In the genomic region with DNA sequence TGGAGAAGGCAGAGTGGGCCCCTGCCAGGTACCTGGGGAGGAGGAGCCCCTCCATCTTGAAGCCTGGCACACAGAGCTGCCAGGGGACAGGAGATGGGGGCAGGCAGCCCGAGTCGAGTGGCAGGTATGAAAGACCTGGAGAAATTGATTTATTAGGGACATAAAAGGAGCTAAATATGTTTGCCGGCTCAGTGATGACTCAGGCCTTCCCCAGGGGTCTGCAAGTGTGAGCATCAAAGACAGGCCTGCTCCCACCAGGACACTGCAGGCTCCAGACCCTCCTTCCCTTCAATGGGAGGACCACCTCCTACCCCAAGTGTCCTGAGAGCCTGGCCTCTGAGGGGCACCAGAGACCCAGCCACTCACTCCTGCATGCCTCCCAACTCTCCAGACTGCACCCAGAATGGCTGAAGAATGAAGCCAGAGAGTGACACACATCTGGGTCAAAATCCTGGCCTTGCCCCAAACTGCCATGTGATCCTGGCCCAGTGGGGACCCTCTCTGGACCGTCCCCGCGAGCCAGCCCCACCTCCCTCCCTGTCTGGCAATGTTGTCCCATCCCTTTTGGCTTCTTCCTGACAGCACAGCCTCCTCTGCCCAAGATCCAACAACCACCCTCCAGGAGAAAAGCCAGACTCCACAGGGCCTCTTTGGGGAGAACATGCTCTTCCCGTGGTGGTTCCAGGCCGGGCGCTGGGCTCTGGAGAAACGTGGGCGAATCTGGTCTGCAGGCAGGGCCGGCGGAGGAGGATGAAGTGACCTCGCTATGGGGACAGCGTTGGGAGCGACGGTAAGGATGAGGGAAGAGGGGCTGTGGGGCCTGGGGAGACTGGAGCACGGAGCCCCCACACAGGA, we compare ENCODE assay signal across 2 cellular contexts.
TF ChIP-seq lines count a peak whose summit lies in the region.

No MANE protein-coding gene starts in this region.

TF ChIP-seq in IMR-90, 13 proteins besides CTCF, POLR2A, EP300 and RAD21 (continued from another document):
- TF ChIP-seq, protein P1, sequence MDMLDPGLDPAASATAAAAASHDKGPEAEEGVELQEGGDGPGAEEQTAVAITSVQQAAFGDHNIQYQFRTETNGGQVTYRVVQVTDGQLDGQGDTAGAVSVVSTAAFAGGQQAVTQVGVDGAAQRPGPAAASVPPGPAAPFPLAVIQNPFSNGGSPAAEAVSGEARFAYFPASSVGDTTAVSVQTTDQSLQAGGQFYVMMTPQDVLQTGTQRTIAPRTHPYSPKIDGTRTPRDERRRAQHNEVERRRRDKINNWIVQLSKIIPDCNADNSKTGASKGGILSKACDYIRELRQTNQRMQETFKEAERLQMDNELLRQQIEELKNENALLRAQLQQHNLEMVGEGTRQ (IDR thresholded peaks at IDR 0.05; ENCODE audit: low read depth, low read length) = no peak
- TF ChIP-seq MAFK (IDR thresholded peaks at IDR 0.05; ENCODE audit: low read depth, low read length) (no peak), CHD1 (IDR thresholded peaks at IDR 0.05; ENCODE audit: low read depth, low read length) (no peak)
TF ChIP-seq in IMR-90: peak in this region for 1.

TF ChIP-seq in neural cell, 6 proteins besides CTCF, POLR2A, EP300 and RAD21:
- TF ChIP-seq, protein P2, sequence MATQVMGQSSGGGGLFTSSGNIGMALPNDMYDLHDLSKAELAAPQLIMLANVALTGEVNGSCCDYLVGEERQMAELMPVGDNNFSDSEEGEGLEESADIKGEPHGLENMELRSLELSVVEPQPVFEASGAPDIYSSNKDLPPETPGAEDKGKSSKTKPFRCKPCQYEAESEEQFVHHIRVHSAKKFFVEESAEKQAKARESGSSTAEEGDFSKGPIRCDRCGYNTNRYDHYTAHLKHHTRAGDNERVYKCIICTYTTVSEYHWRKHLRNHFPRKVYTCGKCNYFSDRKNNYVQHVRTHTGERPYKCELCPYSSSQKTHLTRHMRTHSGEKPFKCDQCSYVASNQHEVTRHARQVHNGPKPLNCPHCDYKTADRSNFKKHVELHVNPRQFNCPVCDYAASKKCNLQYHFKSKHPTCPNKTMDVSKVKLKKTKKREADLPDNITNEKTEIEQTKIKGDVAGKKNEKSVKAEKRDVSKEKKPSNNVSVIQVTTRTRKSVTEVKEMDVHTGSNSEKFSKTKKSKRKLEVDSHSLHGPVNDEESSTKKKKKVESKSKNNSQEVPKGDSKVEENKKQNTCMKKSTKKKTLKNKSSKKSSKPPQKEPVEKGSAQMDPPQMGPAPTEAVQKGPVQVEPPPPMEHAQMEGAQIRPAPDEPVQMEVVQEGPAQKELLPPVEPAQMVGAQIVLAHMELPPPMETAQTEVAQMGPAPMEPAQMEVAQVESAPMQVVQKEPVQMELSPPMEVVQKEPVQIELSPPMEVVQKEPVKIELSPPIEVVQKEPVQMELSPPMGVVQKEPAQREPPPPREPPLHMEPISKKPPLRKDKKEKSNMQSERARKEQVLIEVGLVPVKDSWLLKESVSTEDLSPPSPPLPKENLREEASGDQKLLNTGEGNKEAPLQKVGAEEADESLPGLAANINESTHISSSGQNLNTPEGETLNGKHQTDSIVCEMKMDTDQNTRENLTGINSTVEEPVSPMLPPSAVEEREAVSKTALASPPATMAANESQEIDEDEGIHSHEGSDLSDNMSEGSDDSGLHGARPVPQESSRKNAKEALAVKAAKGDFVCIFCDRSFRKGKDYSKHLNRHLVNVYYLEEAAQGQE (IDR thresholded peaks at IDR 0.05; ENCODE audit: borderline replicate concordance) = no peak
- no peak for TF ChIP-seq MXI1 (conservative IDR thresholded peaks at IDR 0.05; ENCODE audit: poor library complexity, severe bottlenecking)
- TF ChIP-seq EZH2 (IDR thresholded peaks at IDR 0.05; ENCODE audit: borderline replicate concordance, insufficient read depth, low read length, poor library complexity, severe bottlenecking) = no peak
- no peak for TF ChIP-seq POLR2AphosphoS5 (IDR thresholded peaks at IDR 0.05)
- TF ChIP-seq SMC3 (conservative IDR thresholded peaks at IDR 0.05; ENCODE audit: poor library complexity) = peak; percentile 25
- TF ChIP-seq TAF1 (IDR thresholded peaks at IDR 0.05; ENCODE audit: low read depth) = no peak
